ENCODE assay signal across 9 cellular contexts in the genomic region with DNA sequence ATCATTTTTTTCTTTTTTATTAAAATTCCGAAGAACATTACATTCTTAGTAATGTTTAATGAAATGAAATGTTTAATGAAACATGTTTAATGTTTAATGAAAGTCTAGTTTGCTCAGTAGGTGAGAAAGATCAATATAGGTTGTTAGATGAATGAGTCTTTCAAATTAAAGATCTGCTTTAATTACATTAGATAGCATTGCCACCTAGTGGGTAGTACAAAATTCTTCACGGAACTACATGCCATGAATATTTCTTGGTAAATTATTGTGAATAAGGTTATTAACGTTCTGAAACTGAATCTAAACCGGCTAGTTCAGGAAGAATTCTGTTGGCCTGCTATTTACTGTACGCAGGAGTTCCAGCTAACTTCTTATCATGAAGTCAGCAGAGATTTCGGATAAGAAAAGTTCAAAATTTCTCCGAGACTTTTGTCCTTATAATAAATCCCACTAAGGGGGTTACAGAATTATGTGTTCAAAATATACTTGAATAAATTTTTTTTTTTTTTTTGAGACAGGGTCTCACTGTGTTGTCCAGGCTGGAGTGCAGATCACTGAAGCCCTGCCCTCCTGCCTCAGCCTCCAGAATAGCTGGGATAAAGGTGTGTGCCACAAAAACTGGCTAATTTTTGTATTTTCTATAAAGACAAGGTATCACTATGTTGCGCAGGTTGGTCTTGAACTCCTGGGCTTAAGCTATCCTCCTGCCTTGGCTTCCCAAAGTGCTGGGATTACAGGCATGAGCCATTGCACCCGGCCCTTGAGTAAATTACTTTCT. TPM values are rescaled to one million over a fixed set of nuclear protein-coding genes. Genes with fewer than 3 reads are reported as not detected.
DNase-seq lines count a peak whose midpoint lies in the region; ATAC-seq and TF ChIP-seq lines count a peak whose summit lies in the region.
"Had no signal": no experiment of that assay in that cellular context is flagged by ENCODE, and none has a peak within 500 bp of the region (broad histone marks: within the 10 kb centered on the region; RNA-seq: fewer than 3 reads in every experiment).

No MANE protein-coding gene starts in this region.

- H3K9me3 ChIP-seq in DND-41 (ENCODE audit: insufficient read depth, low read length, severe bottlenecking) (no peaks in the 10 kb centered on the region), OCI-LY7 (ENCODE audit: low read length) (no peaks in the 10 kb centered on the region), psoas muscle (no peaks in the 10 kb centered on the region)

- CTCF ChIA-PET in OCI-LY7 (lab: Charles Lee; ENCODE audit: unreplicated experiment), result no interaction called here

- no peaks in the 10 kb centered on the region; the same call in 1 of the 2 replicates for H3K4me1 ChIP-seq in DND-41 (ENCODE audit: insufficient read depth, low read length)
- H3K4me1 ChIP-seq in OCI-LY7 (ENCODE audit: insufficient read depth, low read length, poor library complexity, severe bottlenecking), result peaks cover 4% of the 10 kb centered on the region
- H3K4me1 ChIP-seq in psoas muscle, result no peaks in the 10 kb centered on the region

- H3K9me2 ChIP-seq in OCI-LY7 (ENCODE audit: insufficient read depth, low read length), result no peaks in the 10 kb centered on the region

- H3K4me1 Mint-ChIP-seq in HFFc6 (ENCODE audit: low read depth), result peaks cover 5% of the 10 kb centered on the region

- H3K27ac Mint-ChIP-seq in HFFc6, result no peak overlapping the region
- H3K27ac Mint-ChIP-seq: T-helper 1 cell treated with Interleukin-12 subunit alpha and Interleukin-12 subunit beta and Interleukin-4 antibody, amounts not matched to agents 30 μg/mL and 1 μg/mL, for 36 hours had no signal

- H3K36me3 ChIP-seq in DND-41 (ENCODE audit: insufficient read depth, low read length) (no peaks in the 10 kb centered on the region), OCI-LY7 (ENCODE audit: insufficient read depth, low read length) (no peaks in the 10 kb centered on the region), psoas muscle (ENCODE audit: insufficient read depth in 1 of 2, low read depth in 1 of 2) (no peaks in the 10 kb centered on the region)

- H3K4me3 ChIP-seq in DND-41 (ENCODE audit: low read depth in 1 of 2, low read length in 2 of 2), result no peak overlapping the region
- no peak overlapping the region for H3K4me3 ChIP-seq in OCI-LY7 (ENCODE audit: low read depth, low read length, poor library complexity, severe bottlenecking)
- H3K4me3 ChIP-seq in epithelial cell of esophagus (ENCODE audit: low read length), result no peak overlapping the region
- H3K4me3 ChIP-seq in psoas muscle, result no peak overlapping the region

- H3K4me3 Mint-ChIP-seq in HFFc6, result no peak overlapping the region
- H3K4me3 Mint-ChIP-seq: T-helper 1 cell treated with Interleukin-12 subunit alpha and Interleukin-12 subunit beta and Interleukin-4 antibody, amounts not matched to agents 30 μg/mL and 1 μg/mL, for 36 hours had no signal

- no peak overlapping the region for H3K9ac ChIP-seq in DND-41 (ENCODE audit: low read depth, low read length)

- ATAC-seq in DND-41 (ENCODE audit: insufficient read depth, low read depth), result peak; percentile 64
- no peak for ATAC-seq in psoas muscle
- ATAC-seq in HG03135 (IDR thresholded peaks at IDR 0.05; ENCODE audit: unreplicated experiment), result no peak
- no peak for ATAC-seq in HG03039 (IDR thresholded peaks at IDR 0.05; ENCODE audit: unreplicated experiment)

- H3K27me3 Mint-ChIP-seq in HFFc6 (ENCODE audit: insufficient read depth), result no peaks in the 10 kb centered on the region; the same call in 1 of the 2 replicates

- WGBS in psoas muscle, 3 donors, result 56 to 64% (median 56%) methylated on average over 9 of the region's 9 CpGs

- H2AFZ ChIP-seq in DND-41 (ENCODE audit: low read depth, low read length), result no peak overlapping the region; the same call in 1 of the 2 replicates
- H2AFZ ChIP-seq in OCI-LY7 (ENCODE audit: low read length), result peak overlapping the region; percentile 38; the same call in 1 of the 2 replicates

- H3K79me2 ChIP-seq in DND-41 (ENCODE audit: insufficient read depth, low read length) (no peaks in the 10 kb centered on the region), OCI-LY7 (ENCODE audit: insufficient read depth, low read depth, low read length) (no peaks in the 10 kb centered on the region)

- no TSS peak for BruUV-seq in OCI-LY7 (replicated peaks; lab: Mats Ljungman, UMichigan)

- H3K27me3 ChIP-seq in DND-41 (ENCODE audit: insufficient read depth, low read length, poor library complexity) (no peaks in the 10 kb centered on the region), psoas muscle (ENCODE audit: insufficient read depth in 3 of 3, low read length in 2 of 3) (no peaks in the 10 kb centered on the region)

- H3K36me3 Mint-ChIP-seq in HFFc6 (ENCODE audit: low read depth), result no peaks in the 10 kb centered on the region

- no peak overlapping the region for H3K27ac ChIP-seq in DND-41 (ENCODE audit: low read length)
- H3K27ac ChIP-seq in OCI-LY7 (ENCODE audit: low read depth, low read length, poor library complexity, severe bottlenecking), result no peak overlapping the region
- H3K27ac ChIP-seq in psoas muscle, result no peak overlapping the region

- peak; percentile 57 for TF ChIP-seq CTCF in DND-41 (IDR thresholded peaks at IDR 0.05; ENCODE audit: borderline replicate concordance, extremely low read depth, low read length, poor library complexity, severe bottlenecking)
- peak; percentile 80 for TF ChIP-seq CTCF in HFFc6 (IDR thresholded peaks at IDR 0.05)
- TF ChIP-seq CTCF in OCI-LY7 (conservative IDR thresholded peaks at IDR 0.05; ENCODE audit: low read length), result peak; percentile 91
- TF ChIP-seq CTCF in epithelial cell of esophagus (IDR thresholded peaks at IDR 0.05; ENCODE audit: insufficient read depth, low read depth, low read length, missing control alignments), result peak; percentile 30
- TF ChIP-seq CTCF in psoas muscle (IDR thresholded peaks at IDR 0.05), result peak; percentile 42

- DNase-seq in DND-41, result no peak
- peak; percentile 35 for DNase-seq in HFFc6
- peak; percentile 64 for DNase-seq in OCI-LY7 (ENCODE audit: low spot score)
- DNase-seq in epithelial cell of esophagus (ENCODE audit: low read depth), result peak; percentile 52
- no peak for DNase-seq in psoas muscle
- DNase-seq in activated CD4-positive, alpha-beta T cell treated with anti-CD3 and anti-CD28 coated beads, Interleukin-2, amount 50 U/mL, for 48 hours, result no peak

- POLR2A ChIA-PET in OCI-LY7 (lab: Charles Lee), result interaction anchor here (0.7 kb wide), 2 partner anchors 80 to 123 kb away, joined by 3 to 4 read pairs; no protein-coding TSS in a partner anchor

- H3K4me2 ChIP-seq in DND-41 (ENCODE audit: insufficient read depth, low read length) (no peak overlapping the region), OCI-LY7 (ENCODE audit: low read length) (no peak overlapping the region; the same call in 1 of the 2 replicates)

- intact Hi-C loops in OCI-LY7 (cut with micrococcal nuclease; ENCODE audit: unreplicated experiment) (loop anchor here (1.0 kb wide), 2 partner anchors 71 to 184 kb away; no protein-coding TSS in a partner anchor), psoas muscle (cut with DNase I) (loop anchor here (5.0 to 10.0 kb wide), 2 partner anchors 182 to 185 kb away; no protein-coding TSS in a partner anchor)

- no peaks in the 10 kb centered on the region for H3K9me3 Mint-ChIP-seq in HFFc6
- H3K9me3 Mint-ChIP-seq: T-helper 1 cell treated with Interleukin-12 subunit alpha and Interleukin-12 subunit beta and Interleukin-4 antibody, amounts not matched to agents 30 μg/mL and 1 μg/mL, for 36 hours had no signal

- no peaks in the 10 kb centered on the region for H4K20me1 ChIP-seq in DND-41 (ENCODE audit: insufficient read depth, low read length)
- H4K20me1 ChIP-seq in OCI-LY7 (ENCODE audit: insufficient read depth, low read length), result no peaks in the 10 kb centered on the region

RNA-seq across cellular contexts. Expression of a gene that starts 7.9 kb away (rescaled TPM):
- 10 to 100 TPM; 17.2 to 33.3 (median 27.4) TPM for total RNA-seq in HFFc6 (2021; fragmentation: NEBNext Ultra II Directional; extraction: Animal tissue kit (Norgen Biotek cat#: 25700))
- total RNA-seq in OCI-LY7 (2014; rRNA removed; shearing (Covaris generic)), result 101 and 130 TPM in 2 replicates
- total RNA-seq in OCI-LY7 (2022), result 120 and 131 TPM in 2 replicates
- total RNA-seq in psoas muscle, result 1 to 10 TPM; 3.5 to 4.2 (median 3.9) TPM
- 10 to 100 TPM in 2 of 3 donors, 1 to 10 TPM in 1; 7.8 to 12.2 (median 11.0) TPM for polyA plus RNA-seq in psoas muscle

RNA-seq across cellular contexts. Expression of a gene that starts 31.8 kb away (rescaled TPM):
- total RNA-seq in HFFc6 (2021; fragmentation: NEBNext Ultra II Directional; extraction: Animal tissue kit (Norgen Biotek cat#: 25700)), result not detected
- not detected in 2 replicates for total RNA-seq in OCI-LY7 (2014; rRNA removed; shearing (Covaris generic))
- total RNA-seq in OCI-LY7 (2022), result not detected in 2 replicates
- total RNA-seq in psoas muscle, result not detected
- not detected for polyA plus RNA-seq in psoas muscle

RNA-seq across cellular contexts. Expression of a gene that starts 47.9 kb away (rescaled TPM):
- total RNA-seq in HFFc6 (2021; fragmentation: NEBNext Ultra II Directional; extraction: Animal tissue kit (Norgen Biotek cat#: 25700)), result 100 to 1,000 TPM; 105 to 120 (median 115) TPM
- 36.6 and 42.3 TPM in 2 replicates for total RNA-seq in OCI-LY7 (2014; rRNA removed; shearing (Covaris generic))
- total RNA-seq in OCI-LY7 (2022), result 77.4 and 81.2 TPM in 2 replicates
- total RNA-seq in psoas muscle, result 10 to 100 TPM; 43.1 to 57.2 (median 47.1) TPM
- 10 to 100 TPM; 23.9 to 54.8 (median 35.6) TPM for polyA plus RNA-seq in psoas muscle

Comparison
In these comparisons a context has a peak if more than half of its experiments do, and no peak if none do; other contexts are left out.
1. DNase-seq: peak in HFFc6 (single experiment), OCI-LY7 (single experiment) and epithelial cell of esophagus (single experiment); none in DND-41 (single experiment), psoas muscle (0 of 2) and activated CD4-positive, alpha-beta T cell treated with anti-CD3 and anti-CD28 coated beads, Interleukin-2, amount 50 U/mL, for 48 hours (0 of 2).
2. CTCF ChIP-seq: peak in every context shown above with its lines; median percentile 91 in OCI-LY7; 80 in HFFc6; 57 in DND-41; 42 in psoas muscle; 30 in epithelial cell of esophagus.